ENCODE assay signal across 17 cellular contexts in genomic region chr2:105404736-105405135, GRCh38. TPM values are rescaled to one million over a fixed set of nuclear protein-coding genes. Genes with fewer than 3 reads are reported as not detected.
DNase-seq lines count a peak whose midpoint lies in the region; ATAC-seq and TF ChIP-seq lines count a peak whose summit lies in the region.
"Had no signal": no experiment of that assay in that cellular context is flagged by ENCODE, and none has a peak within 500 bp of the region (broad histone marks: within the 10 kb centered on the region; RNA-seq: fewer than 3 reads in every experiment).

No MANE protein-coding gene starts in this region.

- H3K4me3 ChIP-seq in esophagus squamous epithelium, result no peak overlapping the region
- no peak overlapping the region for H3K4me3 ChIP-seq in psoas muscle
- H3K4me3 ChIP-seq: mucosa of descending colon, pancreas had no signal

- H3K27ac ChIP-seq in RWPE1 (peak overlapping the region; percentile 99), esophagus squamous epithelium (peak overlapping the region; percentile 75 to 88 (median 85)), psoas muscle (peak overlapping the region; percentile 87)

- POLR2A ChIA-PET in RWPE1 (lab: Yijun Ruan, JAX; ENCODE audit: low non-redundant PET), result no interaction called here

- H3K27me3 Mint-ChIP-seq in Calu3 (ENCODE audit: unreplicated experiment), result no peaks in the 10 kb centered on the region
- H3K27me3 Mint-ChIP-seq in activated T-cell treated with anti-CD3 and anti-CD28 coated beads, Interleukin-2, amount 50 U/mL, for 4 hours (ENCODE audit: low read depth), result peaks cover 12% of the 10 kb centered on the region

- no peaks in the 10 kb centered on the region for H3K9me3 ChIP-seq in esophagus squamous epithelium
- H3K9me3 ChIP-seq in psoas muscle, result no peaks in the 10 kb centered on the region
- H3K9me3 ChIP-seq: mucosa of descending colon, pancreas had no signal

- peaks cover 0 to 2% (median 0%) of the 10 kb centered on the region in 4 donors for H3K27me3 ChIP-seq in esophagus squamous epithelium
- no peaks in the 10 kb centered on the region for H3K27me3 ChIP-seq in psoas muscle (ENCODE audit: insufficient read depth in 3 of 3, low read length in 2 of 3)
- H3K27me3 ChIP-seq: pancreas had no signal

- H3K27ac Mint-ChIP-seq in Calu3 (ENCODE audit: unreplicated experiment), result peak overlapping the region; percentile 98
- H3K27ac Mint-ChIP-seq: activated naive CD8-positive, alpha-beta T cell treated with anti-CD3 and anti-CD28 coated beads for 36 hours; stimulated activated naive B cell treated with anti-CD40 and anti-IgM and Interleukin-4, amounts not matched to agents 10 μg/mL and 1 μg/mL and 100 μg/mL, for 72 hours had no signal

- peaks cover 8% of the 10 kb centered on the region for H3K36me3 Mint-ChIP-seq in Calu3 (ENCODE audit: insufficient read depth, unreplicated experiment)
- no peaks in the 10 kb centered on the region for H3K36me3 Mint-ChIP-seq in activated T-cell treated with anti-CD3 and anti-CD28 coated beads, Interleukin-2, amount 50 U/mL, for 4 hours (ENCODE audit: insufficient read depth)
- H3K36me3 Mint-ChIP-seq: activated naive CD8-positive, alpha-beta T cell treated with anti-CD3 and anti-CD28 coated beads for 36 hours; stimulated activated naive B cell treated with anti-CD40 and anti-IgM and Interleukin-4, amounts not matched to agents 10 μg/mL and 1 μg/mL and 100 μg/mL, for 72 hours had no signal

- DNase-seq in Calu3 (no peak), RWPE1 (ENCODE audit: low spot score) (no peak), esophagus squamous epithelium (lab: John Stamatoyannopoulos, UW) (no peak), psoas muscle (no peak), ACHN (no peak), mesenteric fat pad (ENCODE audit: low spot score) (no peak)
- no peak for DNase-seq in activated T-cell treated with anti-CD3 and anti-CD28 coated beads, Interleukin-2, amount 50 U/mL, for 4 hours
- DNase-seq: activated CD4-positive, alpha-beta T cell treated with anti-CD3 and anti-CD28 coated beads, Interleukin-2, amount 50 U/mL, for 4 hours; activated naive CD8-positive, alpha-beta T cell treated with anti-CD3 and anti-CD28 coated beads for 36 hours; activated T-cell treated with anti-CD3 and anti-CD28 coated beads, Interleukin-2, amount 50 U/mL, for 1 hour; central memory CD4-positive, alpha-beta T cell; NCI-H1436; NCI-H345; pancreas; stimulated activated naive B cell treated with anti-CD40 and anti-IgM and Interleukin-4, amounts not matched to agents 10 μg/mL and 1 μg/mL and 100 μg/mL, for 72 hours had no signal

- no peak for TF ChIP-seq CTCF in Calu3 (IDR thresholded peaks at IDR 0.05; ENCODE audit: unreplicated experiment)
- TF ChIP-seq CTCF in RWPE1 (conservative IDR thresholded peaks at IDR 0.05; ENCODE audit: low read depth), result no peak
- TF ChIP-seq CTCF in esophagus squamous epithelium (IDR thresholded peaks at IDR 0.05), result no peak
- TF ChIP-seq CTCF in psoas muscle (IDR thresholded peaks at IDR 0.05), result no peak

- H3K4me1 ChIP-seq in esophagus squamous epithelium, result peaks cover 19 to 61% (median 35%) of the 10 kb centered on the region in 3 donors
- peaks cover 39% of the 10 kb centered on the region for H3K4me1 ChIP-seq in psoas muscle
- H3K4me1 ChIP-seq: pancreas had no signal

- in situ Hi-C loops in ACHN (cut with HindIII; ENCODE audit: low pct_ligation_motif_present, low pct_unique_long_range_greater_than_20kb, low sequenced_read_pairs), result no loop called here

- TF ChIP-seq POLR2A in esophagus squamous epithelium (IDR thresholded peaks at IDR 0.05), result no peak

- CTCF ChIA-PET in Calu3 (lab: Charles Lee) (interaction anchor here (0.5 to 1.6 kb wide), 6 partner anchors 12 to 116 kb away, joined by 3 to 14 read pairs (median 6); no protein-coding TSS in a partner anchor), RWPE1 (lab: Yijun Ruan, JAX) (interaction anchor here (1.8 kb wide), 1 partner anchor 51 kb away, joined by 7 read pairs; no protein-coding TSS in a partner anchor)

- H3K9me3 Mint-ChIP-seq in Calu3 (ENCODE audit: low read depth, unreplicated experiment), result no peaks in the 10 kb centered on the region
- H3K9me3 Mint-ChIP-seq in activated T-cell treated with anti-CD3 and anti-CD28 coated beads, Interleukin-2, amount 50 U/mL, for 4 hours, result no peaks in the 10 kb centered on the region
- H3K9me3 Mint-ChIP-seq: activated naive CD8-positive, alpha-beta T cell treated with anti-CD3 and anti-CD28 coated beads for 36 hours; stimulated activated naive B cell treated with anti-CD40 and anti-IgM and Interleukin-4, amounts not matched to agents 10 μg/mL and 1 μg/mL and 100 μg/mL, for 72 hours had no signal

- intact Hi-C loops in Calu3 (cut with micrococcal nuclease; ENCODE audit: unreplicated experiment), result no loop called here
- intact Hi-C loops in esophagus squamous epithelium (cut with DNase I), result no loop called here
- intact Hi-C loops in psoas muscle (cut with DNase I), result no loop called here

- no peak overlapping the region for H3K4me3 Mint-ChIP-seq in Calu3 (ENCODE audit: low read depth, unreplicated experiment)
- H3K4me3 Mint-ChIP-seq in activated T-cell treated with anti-CD3 and anti-CD28 coated beads, Interleukin-2, amount 50 U/mL, for 4 hours, result no peak overlapping the region
- H3K4me3 Mint-ChIP-seq: activated naive CD8-positive, alpha-beta T cell treated with anti-CD3 and anti-CD28 coated beads for 36 hours; stimulated activated naive B cell treated with anti-CD40 and anti-IgM and Interleukin-4, amounts not matched to agents 10 μg/mL and 1 μg/mL and 100 μg/mL, for 72 hours had no signal

- H3K36me3 ChIP-seq in esophagus squamous epithelium (no peaks in the 10 kb centered on the region), psoas muscle (ENCODE audit: insufficient read depth in 1 of 2, low read depth in 1 of 2) (no peaks in the 10 kb centered on the region)
- H3K36me3 ChIP-seq: pancreas had no signal

- WGBS in esophagus squamous epithelium, 2 donors, result 39 to 62% methylated on average over 3 of the region's 3 CpGs
- WGBS in psoas muscle, 3 donors, result 48 to 77% (median 60%) methylated on average over 3 of the region's 3 CpGs

- H3K4me1 Mint-ChIP-seq in Calu3 (ENCODE audit: low read depth, unreplicated experiment), result peaks cover 42% of the 10 kb centered on the region
- no peaks in the 10 kb centered on the region for H3K4me1 Mint-ChIP-seq in activated T-cell treated with anti-CD3 and anti-CD28 coated beads, Interleukin-2, amount 50 U/mL, for 4 hours (ENCODE audit: low read depth)
- H3K4me1 Mint-ChIP-seq: activated naive CD8-positive, alpha-beta T cell treated with anti-CD3 and anti-CD28 coated beads for 36 hours; stimulated activated naive B cell treated with anti-CD40 and anti-IgM and Interleukin-4, amounts not matched to agents 10 μg/mL and 1 μg/mL and 100 μg/mL, for 72 hours had no signal

- BruUV-seq in Calu3 (replicated peaks; lab: Mats Ljungman, UMichigan), result TSS peak; percentile 21

- ATAC-seq in psoas muscle, result no peak
- no peak for ATAC-seq in GM21576 (IDR thresholded peaks at IDR 0.05; ENCODE audit: unreplicated experiment)
- ATAC-seq in activated T-cell treated with anti-CD3 and anti-CD28 coated beads, Interleukin-2, amount 50 U/mL, for 4 hours, result no peak
- ATAC-seq: stimulated activated naive B cell treated with anti-CD40 and anti-IgM and Interleukin-4, amounts not matched to agents 10 μg/mL and 1 μg/mL and 100 μg/mL, for 72 hours had no signal

RNA-seq across cellular contexts. Expression of gene FHL2, which starts 5.9 kb away (rescaled TPM):
- 51.9 and 67.4 TPM in 2 replicates for total RNA-seq in Calu3 (2022)
- total RNA-seq in esophagus squamous epithelium, result 10 to 100 TPM; 46.1 to 89.1 (median 54.7) TPM
- 100 to 1,000 TPM in 1 of 4 donors, 10 to 100 TPM in 3; 33.5 to 114 (median 51.7) TPM for total RNA-seq in psoas muscle
- 10 to 100 TPM; 24.7 to 40.9 (median 28.5) TPM for polyA plus RNA-seq in psoas muscle
- total RNA-seq in mesenteric fat pad, result 36.3 TPM
- 1 to 10 TPM; 2.6 to 3.5 (median 2.7) TPM for total RNA-seq in activated T-cell treated with anti-CD3 and anti-CD28 coated beads, Interleukin-2, amount 50 U/mL, for 4 hours
